ENCODE assay signal across 12 cellular contexts in genomic region chr2:131210434-131211211, GRCh38. TPM values are rescaled to one million over a fixed set of nuclear protein-coding genes. Genes with fewer than 3 reads are reported as not detected.
"Had no signal": no experiment of that assay in that cellular context is flagged by ENCODE, and none has a peak within 500 bp of the region (broad histone marks: within the 10 kb centered on the region; RNA-seq: fewer than 3 reads in every experiment).

No MANE protein-coding gene starts in this region.

RNA-seq across cellular contexts. Expression of gene POTEE, which starts 1.3 kb away (rescaled TPM):
- total RNA-seq: left lobe of liver, left ventricle myocardium superior, myocyte, osteocyte, renal cortical epithelial cell, skeletal muscle tissue, temporal lobe, tibial nerve, urinary bladder, vagina had no signal
- polyA plus RNA-seq: keratinocyte, thymus, urinary bladder had no signal
